In the genomic region with DNA sequence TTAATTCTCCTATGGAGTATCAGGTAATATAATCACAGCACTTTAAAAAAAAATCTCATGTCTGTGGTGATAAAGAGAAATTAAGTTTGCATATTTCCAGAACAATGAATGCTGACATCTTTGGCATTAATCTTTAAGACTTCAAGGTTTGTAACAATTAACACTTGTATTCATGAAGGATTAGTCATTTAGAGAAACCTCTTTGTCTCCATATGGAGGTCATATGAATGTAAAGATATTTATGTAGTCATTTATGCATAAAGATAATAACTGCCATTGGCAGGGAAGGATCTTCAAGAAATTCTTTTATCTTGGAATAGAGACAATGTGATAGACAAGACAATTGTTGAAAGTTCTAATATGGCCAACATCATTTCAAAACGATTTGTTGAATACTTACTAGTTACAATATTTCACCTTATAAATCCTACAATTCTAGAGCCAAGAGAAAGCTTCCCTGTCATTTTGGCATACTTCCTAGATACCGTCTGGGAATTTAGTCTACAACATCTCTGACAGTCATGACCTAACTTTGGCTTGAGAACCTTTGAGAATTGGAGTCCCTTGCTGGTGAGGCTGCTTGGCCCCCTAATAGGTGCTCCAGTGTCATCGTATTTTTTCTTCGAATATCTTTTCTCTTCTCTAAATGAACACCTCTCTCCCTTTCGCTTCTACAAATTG, we compare ENCODE assay signal across 16 cellular contexts.
"Had no signal": no experiment of that assay in that cellular context is flagged by ENCODE, and none has a peak within 500 bp of the region (broad histone marks: within the 10 kb centered on the region; RNA-seq: fewer than 3 reads in every experiment).

No MANE protein-coding gene starts in this region.

- DNase-seq: activated CD4-positive, alpha-beta T cell treated with anti-CD3 and anti-CD28 coated beads, Interleukin-2, amount 50 U/mL, for 48 hours; activated CD4-positive, CD25-positive, alpha-beta regulatory T cell treated with anti-CD3 and anti-CD28 coated beads, Interleukin-2, amount 50 U/mL, for 72 hours; activated gamma-delta T cell; activated T-cell treated with anti-CD3 and anti-CD28 coated beads, Interleukin-2, amount 50 U/mL, for 4 hours; amygdala; hippocampal formation; naive thymus-derived CD8-positive, alpha-beta T cell; occipital lobe; spleen; stimulated activated CD4-positive, alpha-beta T cell treated with anti-CD3 and anti-CD28 coated beads, Interleukin-1b, Interleukin-23, amount 100 ng/mL, for 48 hours; stimulated activated naive CD8-positive, alpha-beta T cell treated with anti-CD3 and anti-CD28 coated beads, Interleukin-15, Interleukin-2, amounts not matched to agents 100 U/mL and 50 U/mL, for 24 hours; testis had no signal

- H3K27me3 ChIP-seq: spleen, testis had no signal

- H3K4me3 ChIP-seq: lung, spleen, testis had no signal

- H3K27ac ChIP-seq: spleen, testis had no signal

- H3K9me3 Mint-ChIP-seq: activated T-cell treated with anti-CD3 and anti-CD28 coated beads, Interleukin-2, amount 50 U/mL, for 4 hours; naive thymus-derived CD8-positive, alpha-beta T cell had no signal

- H3K27me3 Mint-ChIP-seq: activated naive CD8-positive, alpha-beta T cell had no signal

- FAIRE-seq: bronchial epithelial cell had no signal

- H3K4me1 Mint-ChIP-seq: naive thymus-derived CD8-positive, alpha-beta T cell had no signal

- H3K4me3 Mint-ChIP-seq: activated naive CD8-positive, alpha-beta T cell; activated T-cell treated with anti-CD3 and anti-CD28 coated beads, Interleukin-2, amount 50 U/mL, for 4 hours; naive thymus-derived CD8-positive, alpha-beta T cell had no signal

- H3K27ac Mint-ChIP-seq: activated naive CD8-positive, alpha-beta T cell; naive thymus-derived CD8-positive, alpha-beta T cell had no signal

- ATAC-seq: activated T-cell treated with anti-CD3 and anti-CD28 coated beads, Interleukin-2, amount 50 U/mL, for 4 hours; naive thymus-derived CD8-positive, alpha-beta T cell; sciatic nerve; stimulated activated naive CD8-positive, alpha-beta T cell treated with anti-CD3 and anti-CD28 coated beads, Interleukin-15, Interleukin-2, amounts not matched to agents 100 U/mL and 50 U/mL, for 24 hours had no signal
